1 cellular context compared by ENCODE assay signal in the genomic region with DNA sequence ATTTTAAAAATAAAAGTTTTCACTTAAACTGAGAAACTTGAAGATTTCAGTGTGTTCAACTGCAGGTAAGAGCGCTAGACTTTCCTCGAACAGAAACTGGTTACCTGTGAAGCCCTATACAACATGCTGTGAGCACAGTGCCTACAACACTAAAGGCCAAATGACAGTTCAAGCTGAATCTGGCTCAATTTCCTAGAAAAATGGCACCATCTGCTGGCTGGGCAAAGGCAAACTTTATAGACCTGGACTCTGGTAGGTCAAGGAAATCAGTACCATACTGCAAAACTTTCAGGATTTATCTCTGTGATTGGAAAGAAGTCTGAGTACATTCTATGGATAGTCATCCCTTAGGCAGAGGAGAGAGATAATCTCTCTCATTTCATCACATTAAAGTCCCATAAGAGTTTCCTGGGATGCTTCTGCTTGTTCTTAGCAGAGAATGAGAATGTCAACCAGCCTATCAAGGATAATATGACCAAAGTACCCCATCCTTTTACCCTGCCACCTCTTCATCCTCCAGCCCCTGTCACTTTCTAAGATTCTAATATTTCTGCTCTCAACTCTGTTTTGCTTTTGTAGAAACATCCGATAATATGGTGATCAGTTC.
TF ChIP-seq lines count a peak whose summit lies in the region.

No MANE protein-coding gene starts in this region.

TF ChIP-seq in WTC11, 78 proteins besides CTCF, POLR2A, EP300 and RAD21 (continued from another document):
- TF ChIP-seq, protein P1, sequence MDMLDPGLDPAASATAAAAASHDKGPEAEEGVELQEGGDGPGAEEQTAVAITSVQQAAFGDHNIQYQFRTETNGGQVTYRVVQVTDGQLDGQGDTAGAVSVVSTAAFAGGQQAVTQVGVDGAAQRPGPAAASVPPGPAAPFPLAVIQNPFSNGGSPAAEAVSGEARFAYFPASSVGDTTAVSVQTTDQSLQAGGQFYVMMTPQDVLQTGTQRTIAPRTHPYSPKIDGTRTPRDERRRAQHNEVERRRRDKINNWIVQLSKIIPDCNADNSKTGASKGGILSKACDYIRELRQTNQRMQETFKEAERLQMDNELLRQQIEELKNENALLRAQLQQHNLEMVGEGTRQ (CRISPR knock-in tag; IDR thresholded peaks at IDR 0.05): no peak
- TF ChIP-seq PRDM15 (CRISPR knock-in tag; IDR thresholded peaks at IDR 0.05) (no peak), MXD4 (CRISPR knock-in tag; IDR thresholded peaks at IDR 0.05; ENCODE audit: borderline replicate concordance) (no peak), ARID4B (CRISPR knock-in tag; IDR thresholded peaks at IDR 0.05; ENCODE audit: borderline replicate concordance) (no peak), GABPB1 (CRISPR knock-in tag; IDR thresholded peaks at IDR 0.05) (no peak), GTF2I (CRISPR knock-in tag; conservative IDR thresholded peaks at IDR 0.05) (no peak), NR1H2 (CRISPR knock-in tag; IDR thresholded peaks at IDR 0.05) (no peak), FOXJ3 (CRISPR knock-in tag; IDR thresholded peaks at IDR 0.05; ENCODE audit: borderline replicate concordance) (no peak), TEAD1 (CRISPR knock-in tag; IDR thresholded peaks at IDR 0.05) (no peak)
- TF ChIP-seq, protein P2, sequence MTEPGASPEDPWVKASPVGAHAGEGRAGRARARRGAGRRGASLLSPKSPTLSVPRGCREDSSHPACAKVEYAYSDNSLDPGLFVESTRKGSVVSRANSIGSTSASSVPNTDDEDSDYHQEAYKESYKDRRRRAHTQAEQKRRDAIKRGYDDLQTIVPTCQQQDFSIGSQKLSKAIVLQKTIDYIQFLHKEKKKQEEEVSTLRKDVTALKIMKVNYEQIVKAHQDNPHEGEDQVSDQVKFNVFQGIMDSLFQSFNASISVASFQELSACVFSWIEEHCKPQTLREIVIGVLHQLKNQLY (CRISPR knock-in tag; IDR thresholded peaks at IDR 0.05): no peak
- TF ChIP-seq, protein P3, sequence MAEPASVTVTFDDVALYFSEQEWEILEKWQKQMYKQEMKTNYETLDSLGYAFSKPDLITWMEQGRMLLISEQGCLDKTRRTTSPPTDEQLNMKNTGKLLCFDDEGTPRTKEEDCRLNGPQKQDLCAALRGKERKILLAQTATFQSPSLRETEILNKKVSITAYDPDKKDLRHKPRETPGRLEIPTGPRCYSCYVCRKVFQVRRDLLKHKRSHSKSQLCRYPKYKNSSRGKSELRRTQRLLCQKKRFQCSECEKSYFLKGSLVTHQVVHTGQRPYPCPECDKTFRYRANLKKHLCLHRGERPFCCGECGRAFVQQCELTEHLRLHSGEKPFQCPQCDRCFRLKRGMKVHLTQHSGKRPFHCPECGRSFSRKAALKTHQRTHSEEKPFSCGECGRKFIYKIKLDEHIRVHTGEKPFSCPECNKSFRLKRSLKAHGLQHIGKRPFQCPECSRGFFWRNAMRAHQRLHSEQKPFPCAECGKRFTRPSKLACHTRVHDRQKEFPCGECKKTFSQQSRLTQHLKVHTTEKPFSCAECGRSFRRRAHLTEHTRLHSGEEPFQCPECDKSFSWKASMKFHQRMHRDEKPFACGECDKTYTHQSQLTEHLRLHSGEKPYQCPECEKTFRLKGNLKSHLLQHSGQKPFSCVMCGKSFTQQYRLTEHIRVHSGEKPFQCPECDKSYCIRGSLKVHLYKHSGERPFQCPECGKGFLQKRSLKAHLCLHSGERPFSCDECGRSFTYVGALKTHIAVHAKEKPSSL (CRISPR knock-in tag; conservative IDR thresholded peaks at IDR 0.05): no peak
